8 cellular contexts compared by ENCODE assay signal in the genomic region with DNA sequence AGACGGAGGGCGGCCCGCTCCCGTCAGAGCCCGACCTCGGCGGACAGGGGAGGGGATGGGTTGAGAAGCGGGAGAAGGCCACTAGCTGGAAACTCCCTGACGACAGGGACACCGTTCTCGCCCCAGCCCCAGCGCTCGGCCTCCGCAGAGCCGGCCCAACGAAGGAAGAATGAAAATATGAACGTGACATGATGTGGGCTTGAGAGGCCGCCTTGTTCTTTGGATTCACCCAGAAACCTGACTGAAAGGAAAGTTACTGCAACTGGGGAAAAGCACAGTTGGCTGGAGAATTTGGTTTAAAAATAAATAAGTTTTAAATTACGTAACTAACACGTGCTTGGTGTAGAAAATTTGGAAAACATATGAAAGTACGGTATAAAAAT. TPM values are rescaled to one million over a fixed set of nuclear protein-coding genes. Genes with fewer than 3 reads are reported as not detected.
DNase-seq lines count a peak whose midpoint lies in the region; ATAC-seq, FAIRE-seq and TF ChIP-seq lines count a peak whose summit lies in the region.

No MANE protein-coding gene starts in this region.

- ATAC-seq in GM18502 (IDR thresholded peaks at IDR 0.05; ENCODE audit: poor library complexity, unreplicated experiment), result peak; percentile 39
- ATAC-seq in activated CD8-positive, alpha-beta T cell treated with anti-CD3 and anti-CD28 coated beads, Interleukin-2, amount 10 ng/mL, durations not matched to agents 7 days and 5 days, result no peak

- H3K27me3 Mint-ChIP-seq in activated CD8-positive, alpha-beta T cell treated with anti-CD3 and anti-CD28 coated beads, Interleukin-2, amount 10 ng/mL, durations not matched to agents 7 days and 5 days (ENCODE audit: low read depth), result peaks cover 21% of the 10 kb centered on the region
- H3K27me3 Mint-ChIP-seq in neural progenitor cell (ENCODE audit: insufficient read depth, low read depth), result peaks cover 15% of the 10 kb centered on the region

- no peaks in the 10 kb centered on the region for H3K9me3 ChIP-seq in neural progenitor cell (ENCODE audit: low read depth)

- TF ChIP-seq CTCF in neural progenitor cell (IDR thresholded peaks at IDR 0.05), result no peak

- peaks cover 47% of the 10 kb centered on the region for H3K27me3 ChIP-seq in neural progenitor cell

- CTCF ChIA-PET in activated CD8-positive, alpha-beta T cell treated with anti-CD3 and anti-CD28 coated beads, Interleukin-2, amount 10 ng/mL, durations not matched to agents 7 days and 5 days (lab: Charles Lee), result interaction anchor here (1.1 to 1.6 kb wide), 4 partner anchors 28 to 354 kb away, joined by 3 to 13 read pairs (median 8); a partner anchor contains a TSS

- POLR2A ChIA-PET in activated CD8-positive, alpha-beta T cell treated with anti-CD3 and anti-CD28 coated beads, Interleukin-2, amount 10 ng/mL, durations not matched to agents 7 days and 5 days (lab: Charles Lee), result interaction anchor here (0.6 to 2.3 kb wide), 20 partner anchors 9 to 640 kb away, joined by 3 to 22 read pairs (median 5); a partner anchor contains a TSS

- H3K36me3 Mint-ChIP-seq in activated CD8-positive, alpha-beta T cell treated with anti-CD3 and anti-CD28 coated beads, Interleukin-2, amount 10 ng/mL, durations not matched to agents 7 days and 5 days (ENCODE audit: low read depth), result no peaks in the 10 kb centered on the region
- no peaks in the 10 kb centered on the region for H3K36me3 Mint-ChIP-seq in neural progenitor cell

- peak overlapping the region; percentile 57 for H3K4me3 ChIP-seq in neural progenitor cell

- DNase-seq in AG08396 (ENCODE audit: low spot score) (peak; percentile 72), HTR-8/SVneo (ENCODE audit: insufficient read length, low spot score) (peak; percentile 66), fibroblast of peridontal ligament (ENCODE audit: extremely low read depth) (peak; percentile 40), neural progenitor cell (ENCODE audit: low spot score) (peak; percentile 86), NK-92 (lab: John Stamatoyannopoulos, UW; ENCODE audit: unreplicated experiment) (no peak), retina (no peak)
- DNase-seq in activated CD8-positive, alpha-beta T cell treated with anti-CD3 and anti-CD28 coated beads, Interleukin-2, amount 10 ng/mL, durations not matched to agents 7 days and 5 days, result peak; percentile 54

- H3F3A ChIP-seq in neural progenitor cell (ENCODE audit: low read depth), result peaks cover 23% of the 10 kb centered on the region

- no peak for FAIRE-seq in HTR-8/SVneo (lab: Jason Lieb, UNC)

- no peaks in the 10 kb centered on the region for H4K20me1 ChIP-seq in neural progenitor cell (ENCODE audit: low read depth)

- H3K27ac ChIP-seq in neural progenitor cell, result peak overlapping the region; percentile 38

- H3K9me3 Mint-ChIP-seq in activated CD8-positive, alpha-beta T cell treated with anti-CD3 and anti-CD28 coated beads, Interleukin-2, amount 10 ng/mL, durations not matched to agents 7 days and 5 days (ENCODE audit: insufficient read depth), result no peaks in the 10 kb centered on the region
- no peaks in the 10 kb centered on the region for H3K9me3 Mint-ChIP-seq in neural progenitor cell

- peaks cover 50% of the 10 kb centered on the region for H3K4me1 Mint-ChIP-seq in activated CD8-positive, alpha-beta T cell treated with anti-CD3 and anti-CD28 coated beads, Interleukin-2, amount 10 ng/mL, durations not matched to agents 7 days and 5 days (ENCODE audit: low read depth)
- peaks cover 30% of the 10 kb centered on the region for H3K4me1 Mint-ChIP-seq in neural progenitor cell

- peak overlapping the region; percentile 95 for H3K27ac Mint-ChIP-seq in activated CD8-positive, alpha-beta T cell treated with anti-CD3 and anti-CD28 coated beads, Interleukin-2, amount 10 ng/mL, durations not matched to agents 7 days and 5 days
- peak overlapping the region; percentile 91 for H3K27ac Mint-ChIP-seq in neural progenitor cell

- H3K9ac ChIP-seq in neural progenitor cell, result peak overlapping the region; percentile 44

- no peaks in the 10 kb centered on the region for H3K36me3 ChIP-seq in neural progenitor cell

- H3K4me2 ChIP-seq in neural progenitor cell, result peak overlapping the region; percentile 74

- H3K79me2 ChIP-seq in neural progenitor cell (ENCODE audit: low read depth), result no peaks in the 10 kb centered on the region

- H2AFZ ChIP-seq in neural progenitor cell (replicated peaks), result peak overlapping the region; percentile 61

- H3K4me1 ChIP-seq in neural progenitor cell, result peaks cover 9% of the 10 kb centered on the region

- H3K4me3 Mint-ChIP-seq in activated CD8-positive, alpha-beta T cell treated with anti-CD3 and anti-CD28 coated beads, Interleukin-2, amount 10 ng/mL, durations not matched to agents 7 days and 5 days, result peak overlapping the region; percentile 94
- H3K4me3 Mint-ChIP-seq in neural progenitor cell, result peak overlapping the region; percentile 91

RNA-seq across cellular contexts. Expression of a gene that starts 21.1 kb away (rescaled TPM):
- 10 to 100 TPM; 16.7 to 18.9 TPM for total RNA-seq in activated CD8-positive, alpha-beta T cell treated with anti-CD3 and anti-CD28 coated beads, Interleukin-2, amount 10 ng/mL, durations not matched to agents 7 days and 5 days
- 2.6 and 3.8 TPM in 2 replicates for total RNA-seq in neural progenitor cell (ENCODE audit: low replicate concordance)

RNA-seq across cellular contexts. Expression of a gene that starts 40.4 kb away (rescaled TPM):
- total RNA-seq in activated CD8-positive, alpha-beta T cell treated with anti-CD3 and anti-CD28 coated beads, Interleukin-2, amount 10 ng/mL, durations not matched to agents 7 days and 5 days, result 10 to 100 TPM; 15.7 to 18.7 TPM
- 9.7 and 13.8 TPM in 2 replicates for total RNA-seq in neural progenitor cell (ENCODE audit: low replicate concordance)

Comparison
In these comparisons a context has a peak if more than half of its experiments do, and no peak if none do; other contexts are left out.
1. DNase-seq: peak in AG08396 (single experiment), HTR-8/SVneo (single experiment), activated CD8-positive, alpha-beta T cell treated with anti-CD3 and anti-CD28 coated beads, Interleukin-2, amount 10 ng/mL, durations not matched to agents 7 days and 5 days (single experiment), fibroblast of peridontal ligament (single experiment) and neural progenitor cell (single experiment); none in NK-92 (single experiment) and retina (single experiment).